ENCODE assay signal across 20 cellular contexts in genomic region chr17:5913641-5914040, GRCh38.
DNase-seq lines count a peak whose midpoint lies in the region; ATAC-seq, FAIRE-seq and TF ChIP-seq lines count a peak whose summit lies in the region.
"Had no signal": no experiment of that assay in that cellular context is flagged by ENCODE, and none has a peak within 500 bp of the region (broad histone marks: within the 10 kb centered on the region; RNA-seq: fewer than 3 reads in every experiment).

No MANE protein-coding gene starts in this region.

- no peak for FAIRE-seq in H1 (lab: Jason Lieb, UNC)
- FAIRE-seq: GM12892, GM18507, H54 had no signal

- DNase-seq in caudate nucleus (lab: John Stamatoyannopoulos, UW) = no peak
- DNase-seq in H1 (ENCODE audit: low read depth in 1 of 2, low spot score in 2 of 2) = no peak
- DNase-seq in CD8-positive, alpha-beta memory T cell = no peak
- no peak for DNase-seq in activated CD8-positive, alpha-beta memory T cell treated with anti-CD3 and anti-CD28 coated beads, Interleukin-2, amount 50 U/mL, for 48 hours
- DNase-seq in foreskin keratinocyte = no peak
- DNase-seq: 8988T; CD4-positive, alpha-beta memory T cell; GDM1; GM23248; HCEC 1CT; HFFc6; IMR-90 had no signal

- no peak overlapping the region for H4K8ac ChIP-seq in H1 (ENCODE audit: extremely low read depth, insufficient read depth, low read length)

- POLR2A ChIA-PET in HEK293 (lab: Yijun Ruan, JAX) (no interaction called here), H1 (lab: Charles Lee; ENCODE audit: partially characterized antibody) (no interaction called here)
- POLR2A ChIA-PET in CD8-positive, alpha-beta memory T cell (lab: Charles Lee) = no interaction called here

- no peak overlapping the region for H3K56ac ChIP-seq in H1 (replicated peaks; ENCODE audit: insufficient read length, low read depth, low read length)

- no peak overlapping the region for H2AFZ ChIP-seq in H1 (ENCODE audit: low read length)
- H2AFZ ChIP-seq: GM23248 had no signal

- no peak overlapping the region for H4K5ac ChIP-seq in H1 (ENCODE audit: insufficient read length, low read depth, low read length)

- no peak overlapping the region for H3K18ac ChIP-seq in H1 (ENCODE audit: extremely low read depth, low read length)

- H3K9me3 Mint-ChIP-seq in CD8-positive, alpha-beta memory T cell = peaks cover 0 to 2% (median 0%) of the 10 kb centered on the region in 5 donors
- H3K9me3 Mint-ChIP-seq: CD4-positive, alpha-beta memory T cell had no signal

- no peaks in the 10 kb centered on the region for H3K79me2 ChIP-seq in H1 (ENCODE audit: control insufficient read depth in 1 of 2, insufficient read depth in 2 of 2, low read length in 2 of 2)

- no peaks in the 10 kb centered on the region for H3K79me1 ChIP-seq in H1 (ENCODE audit: low read depth, low read length)

- H3K27me3 Mint-ChIP-seq in CD8-positive, alpha-beta memory T cell = peaks cover 2 to 10% of the 10 kb centered on the region in 2 donors

- no peak overlapping the region for H2BK5ac ChIP-seq in H1 (ENCODE audit: low read depth, low read length)

- H3K4me3 ChIP-seq in HEK293 (ENCODE audit: low read depth, low read length) = no peak overlapping the region
- H3K4me3 ChIP-seq in H1 (ENCODE audit: extremely low read depth in 1 of 4, insufficient read depth in 2 of 4, low read depth in 3 of 4, low read length in 4 of 4) = no peak overlapping the region
- no peak overlapping the region for H3K4me3 ChIP-seq in CD8-positive, alpha-beta memory T cell (ENCODE audit: low read length)
- H3K4me3 ChIP-seq: BLaER1, GM23248 had no signal

- no peak for ATAC-seq in foreskin keratinocyte

- no peak overlapping the region for H3K14ac ChIP-seq in H1 (ENCODE audit: insufficient read length)

- H3K4me1 Mint-ChIP-seq in CD8-positive, alpha-beta memory T cell = no peaks in the 10 kb centered on the region
- H3K4me1 Mint-ChIP-seq: CD14-positive monocyte; CD4-positive, alpha-beta memory T cell had no signal

- no peaks in the 10 kb centered on the region for H3K27me3 ChIP-seq in H1 (replicated peaks in 1 of 4; ENCODE audit: control insufficient read depth in 3 of 4, extremely low read depth in 1 of 4, insufficient read depth in 3 of 4, low read length in 3 of 4)
- no peaks in the 10 kb centered on the region for H3K27me3 ChIP-seq in CD8-positive, alpha-beta memory T cell (ENCODE audit: insufficient read depth, low read length, poor library complexity, severe bottlenecking)
- H3K27me3 ChIP-seq in foreskin keratinocyte = no peaks in the 10 kb centered on the region
- H3K27me3 ChIP-seq: BLaER1 had no signal

- H4K20me1 ChIP-seq in H1 (replicated peaks in 1 of 2; ENCODE audit: control insufficient read depth in 1 of 2, insufficient read depth in 2 of 2, low read length in 2 of 2) = peaks cover 0 to 2% of the 10 kb centered on the region in 2 experiments
- H4K20me1 ChIP-seq: BLaER1 had no signal

- H2BK15ac ChIP-seq in H1 (ENCODE audit: low read length) = no peak overlapping the region

- no peak overlapping the region for H3K27ac Mint-ChIP-seq in CD8-positive, alpha-beta memory T cell
- H3K27ac Mint-ChIP-seq: CD14-positive monocyte; CD4-positive, alpha-beta memory T cell; HFFc6 had no signal

- WGBS in H1 (ENCODE audit: extremely low coverage in 1 of 2, insufficient coverage in 1 of 2, insufficient read length in 1 of 2, insufficient replicate concordance in 2 of 2, low coverage in 1 of 2, low lambda C conversion rate in 2 of 2, missing lambda C conversion rate in 1 of 2), 2 experiments = 95 to 100% methylated on average over 1 of the region's 1 CpG

- H3K4me2 ChIP-seq in H1 (ENCODE audit: insufficient read depth in 1 of 2, low read depth in 2 of 2, low read length in 2 of 2) = no peak overlapping the region
- H3K4me2 ChIP-seq: BLaER1 had no signal

- no peak overlapping the region for H2BK20ac ChIP-seq in H1 (ENCODE audit: low read length)

- no peak overlapping the region for H3K23ac ChIP-seq in H1 (ENCODE audit: insufficient read length)

- H3K27ac ChIP-seq in HEK293 (ENCODE audit: extremely low read depth, low read depth, low read length) = no peak overlapping the region
- H3K27ac ChIP-seq in caudate nucleus (ENCODE audit: low read depth, low read length) = peak overlapping the region; percentile 71
- H3K27ac ChIP-seq in H1 (ENCODE audit: low read depth, low read length) = no peak overlapping the region
- peak overlapping the region; percentile 85 for H3K27ac ChIP-seq in temporal lobe (ENCODE audit: low read depth, low read length)
- no peak overlapping the region for H3K27ac ChIP-seq in CD8-positive, alpha-beta memory T cell (ENCODE audit: low read depth, low read length)
- H3K27ac ChIP-seq in foreskin keratinocyte = no peak overlapping the region
- H3K27ac ChIP-seq: BLaER1, GM23248, HL-60 had no signal

- H3K36me3 ChIP-seq in HEK293 (ENCODE audit: control insufficient read depth in 2 of 2, insufficient read depth in 1 of 2, low read length in 2 of 2) (no peaks in the 10 kb centered on the region), H1 (ENCODE audit: control insufficient read depth in 2 of 4, insufficient read depth in 4 of 4, low read length in 3 of 4) (no peaks in the 10 kb centered on the region)
- H3K36me3 ChIP-seq in CD8-positive, alpha-beta memory T cell (ENCODE audit: insufficient read depth, low read length) = no peaks in the 10 kb centered on the region
- H3K36me3 ChIP-seq: BLaER1 had no signal

- no peak for TF ChIP-seq EP300 in H1 (IDR thresholded peaks at IDR 0.05; ENCODE audit: borderline replicate concordance in 1 of 2, low read depth in 2 of 2, low read length in 2 of 2)

- H3K9ac ChIP-seq in H1 (replicated peaks in 1 of 4; ENCODE audit: extremely low read depth in 1 of 4, low read depth in 3 of 4, low read length in 3 of 4) = no peak overlapping the region
- H3K9ac ChIP-seq: BLaER1, GM23248 had no signal

- 0 out of 2 replicates have a peak overlapping the region, but pooled peaks have one; percentile 39 for H2AK5ac ChIP-seq in H1 (ENCODE audit: low read depth, low read length)

- CTCF ChIA-PET in HEK293 (lab: Yijun Ruan, JAX) (interaction anchor here (0.7 kb wide), 1 partner anchor 211 kb away, joined by 5 read pairs; no protein-coding TSS in a partner anchor), H1 (lab: Charles Lee; ENCODE audit: partially characterized antibody) (interaction anchor here (1.2 kb wide), 1 partner anchor 120 kb away, joined by 5 read pairs; no protein-coding TSS in a partner anchor)
- CTCF ChIA-PET in CD8-positive, alpha-beta memory T cell (lab: Charles Lee) = interaction anchor here (0.7 kb wide), 1 partner anchor 116 kb away, joined by 3 read pairs; no protein-coding TSS in a partner anchor

- peak overlapping the region; percentile 30 for H4K91ac ChIP-seq in H1 (replicated peaks; ENCODE audit: insufficient read length, low read length)

- no peak overlapping the region for H2BK120ac ChIP-seq in H1 (replicated peaks; ENCODE audit: low read depth, low read length)

- H3K4me3 Mint-ChIP-seq in CD8-positive, alpha-beta memory T cell = no peak overlapping the region
- H3K4me3 Mint-ChIP-seq: CD14-positive monocyte; CD4-positive, alpha-beta memory T cell; HFFc6 had no signal

- TF ChIP-seq POLR2A in H1 (IDR thresholded peaks at IDR 0.05; ENCODE audit: control extremely low read depth in 1 of 2, low read depth in 2 of 2, low read length in 2 of 2) = no peak

- H3K4me1 ChIP-seq in HEK293 (ENCODE audit: control insufficient read depth, insufficient read depth, low read length) (no peaks in the 10 kb centered on the region), H1 (replicated peaks in 1 of 4; ENCODE audit: control insufficient read depth in 3 of 4, insufficient read depth in 4 of 4, low read length in 3 of 4) (peaks cover 0 to 4% (median 0%) of the 10 kb centered on the region in 4 experiments; a peak in 3 of 7 replicates), foreskin keratinocyte (no peaks in the 10 kb centered on the region)
- no peaks in the 10 kb centered on the region for H3K4me1 ChIP-seq in CD8-positive, alpha-beta memory T cell (ENCODE audit: insufficient read depth, low read length)
- H3K4me1 ChIP-seq: BLaER1 had no signal

- no peak for TF ChIP-seq CTCF in HEK293 (tag by site-specific recombination; IDR thresholded peaks at IDR 0.05)
- TF ChIP-seq CTCF in H1 (IDR thresholded peaks at IDR 0.05; ENCODE audit: control extremely low read depth in 1 of 3, insufficient read depth in 1 of 3, low read depth in 1 of 3, low read length in 3 of 3) = no peak
- TF ChIP-seq CTCF in foreskin keratinocyte (conservative IDR thresholded peaks at IDR 0.05) = no peak

- H3K36me3 Mint-ChIP-seq in CD8-positive, alpha-beta memory T cell = no peaks in the 10 kb centered on the region
- H3K36me3 Mint-ChIP-seq: CD14-positive monocyte; CD4-positive, alpha-beta memory T cell had no signal

- H3K23me2 ChIP-seq in H1 (ENCODE audit: low read depth, low read length) = peaks cover 9% of the 10 kb centered on the region; the same call in 1 of the 2 replicates

- H3K9me3 ChIP-seq in HEK293 (ENCODE audit: control insufficient read depth, insufficient read depth, low read depth, low read length) (no peaks in the 10 kb centered on the region), H1 (ENCODE audit: insufficient read depth in 2 of 2, low read depth in 1 of 2, low read length in 1 of 2) (no peaks in the 10 kb centered on the region)
- H3K9me3 ChIP-seq in CD8-positive, alpha-beta memory T cell (ENCODE audit: low read length) = no peaks in the 10 kb centered on the region
- H3K9me3 ChIP-seq: BLaER1 had no signal

- no peak overlapping the region for H3K4ac ChIP-seq in H1 (replicated peaks; ENCODE audit: insufficient read length, low read depth, low read length)

- TF ChIP-seq RAD21 in H1 (IDR thresholded peaks at IDR 0.05 in 1 of 2, conservative IDR thresholded peaks at IDR 0.05 in 1 of 2; ENCODE audit: low read depth in 2 of 2, low read length in 2 of 2) = no peak

- H2BK12ac ChIP-seq in H1 (ENCODE audit: low read depth, low read length) = no peak overlapping the region

TF ChIP-seq in HEK293, 187 proteins besides CTCF, POLR2A, EP300 and RAD21 (continues in another document):
- TF ChIP-seq ZNF391 (tag by site-specific recombination; IDR thresholded peaks at IDR 0.05; ENCODE audit: borderline replicate concordance, low read depth) = no peak

TF ChIP-seq in H1, 55 proteins besides CTCF, POLR2A, EP300 and RAD21 (continues in another document):
- TF ChIP-seq NRF1 (IDR thresholded peaks at IDR 0.05; ENCODE audit: low read depth, low read length) = no peak
- TF ChIP-seq HDAC6 (IDR thresholded peaks at IDR 0.05; ENCODE audit: low read depth, low read length) = no peak
- no peak for TF ChIP-seq CBX8 (IDR thresholded peaks at IDR 0.05; ENCODE audit: borderline replicate concordance, low read depth, low read length)
- no peak for TF ChIP-seq CREB1 (IDR thresholded peaks at IDR 0.05)
- TF ChIP-seq RXRA (IDR thresholded peaks at IDR 0.05; ENCODE audit: insufficient read depth, low read depth, low read length) = no peak
- no peak for TF ChIP-seq NANOG (IDR thresholded peaks at IDR 0.05; ENCODE audit: insufficient read depth, low read depth, low read length, poor library complexity, severe bottlenecking)
- TF ChIP-seq JUN (IDR thresholded peaks at IDR 0.05; ENCODE audit: low read depth, low read length) = no peak
- no peak for TF ChIP-seq CHD1 (IDR thresholded peaks at IDR 0.05; ENCODE audit: low read depth, low read length)
- TF ChIP-seq GABPA (IDR thresholded peaks at IDR 0.05; ENCODE audit: borderline replicate concordance, insufficient read depth, low read length) = no peak
- no peak for TF ChIP-seq SRF (IDR thresholded peaks at IDR 0.05; ENCODE audit: low read depth, low read length)

Comparison
In these comparisons a context has a peak if more than half of its experiments do, and no peak if none do; other contexts are left out.
1. H3K27ac ChIP-seq: peak in caudate nucleus (single experiment) and temporal lobe (single experiment); none in HEK293 (single experiment), H1 (single experiment), CD8-positive, alpha-beta memory T cell (single experiment) and foreskin keratinocyte (single experiment).